8 cellular contexts compared by ENCODE assay signal in genomic region chr4:141131738-141132688, GRCh38. TPM values are rescaled to one million over a fixed set of nuclear protein-coding genes. Genes with fewer than 3 reads are reported as not detected.
A peak's percentile ranks its signal among the peaks of the same experiment; 100 is the strongest.
DNase-seq lines count a peak whose midpoint lies in the region; ATAC-seq and TF ChIP-seq lines count a peak whose summit lies in the region.

No MANE protein-coding gene starts in this region.

- TF ChIP-seq CTCF in lower lobe of right lung (IDR thresholded peaks at IDR 0.05) (no peak), tibial artery (IDR thresholded peaks at IDR 0.05) (no peak), PC-9 (conservative IDR thresholded peaks at IDR 0.05) (no peak)

- no peaks in the 10 kb centered on the region for H3K9me3 Mint-ChIP-seq in activated T-cell treated with anti-CD3 and anti-CD28 coated beads, Interleukin-2, amount 50 U/mL, for 4 hours

- intact Hi-C loops in lower lobe of right lung (cut with DNase I) (loop anchor here (5.0 kb wide), 1 partner anchor 275 kb away; no protein-coding TSS in a partner anchor), tibial artery (cut with DNase I; ENCODE audit: low total_unique reads) (loop anchor here (2.0 to 5.0 kb wide), 2 partner anchors 130 to 271 kb away; no protein-coding TSS in a partner anchor), PC-9 (cut with micrococcal nuclease; ENCODE audit: unreplicated experiment) (loop anchor here (5.0 to 10.0 kb wide), 2 partner anchors 250 to 537 kb away; no protein-coding TSS in a partner anchor)

- H3K4me3 Mint-ChIP-seq in activated T-cell treated with anti-CD3 and anti-CD28 coated beads, Interleukin-2, amount 50 U/mL, for 4 hours: peak overlapping the region; percentile 57

- peak overlapping the region; percentile 71 for H3K4me3 ChIP-seq in Jurkat, Clone E6-1 (ENCODE audit: low read length)
- H3K4me3 ChIP-seq in lower lobe of right lung: peak overlapping the region; percentile 77
- H3K4me3 ChIP-seq in tibial artery: peak overlapping the region; percentile 70 to 71
- H3K4me3 ChIP-seq in PC-9: no peak overlapping the region

- H2AFZ ChIP-seq in PC-9: no peak overlapping the region

- H3K9me3 ChIP-seq in lower lobe of right lung (no peaks in the 10 kb centered on the region), tibial artery (no peaks in the 10 kb centered on the region), PC-9 (ENCODE audit: insufficient read depth, low read depth) (no peaks in the 10 kb centered on the region)

- H3K4me1 Mint-ChIP-seq in activated T-cell treated with anti-CD3 and anti-CD28 coated beads, Interleukin-2, amount 50 U/mL, for 4 hours (ENCODE audit: low read depth): peaks cover 15% of the 10 kb centered on the region

- no peaks in the 10 kb centered on the region for H3F3A ChIP-seq in PC-9 (ENCODE audit: insufficient read depth, low read depth)

- no peak overlapping the region for H3K4me2 ChIP-seq in PC-9

- DNase-seq in activated T-cell treated with anti-CD3 and anti-CD28 coated beads, Interleukin-2, amount 50 U/mL, for 4 hours: no peak
- DNase-seq in activated T-cell treated with anti-CD3 and anti-CD28 coated beads, Interleukin-2, amount 50 U/mL, for 1 hour: no peak
- DNase-seq in Jurkat, Clone E6-1 (ENCODE audit: low read depth, low spot score): no peak
- peak; percentile 29 for DNase-seq in cerebellar cortex (ENCODE audit: low spot score)
- DNase-seq in lower lobe of right lung: no peak
- DNase-seq in tibial artery: peak in 1 of 2 donors; percentile 69
- DNase-seq in DMS153 treated with DMSO at 0.1 percent for 48 hours (lab: John Stamatoyannopoulos, UW; ENCODE audit: unreplicated experiment): no peak
- DNase-seq in PC-9: no peak

- no peak overlapping the region for H3K27ac ChIP-seq in lower lobe of right lung
- H3K27ac ChIP-seq in tibial artery: peak overlapping the region; percentile 70 to 74
- no peak overlapping the region for H3K27ac ChIP-seq in PC-9

- H3K36me3 Mint-ChIP-seq in activated T-cell treated with anti-CD3 and anti-CD28 coated beads, Interleukin-2, amount 50 U/mL, for 4 hours (ENCODE audit: insufficient read depth): no peaks in the 10 kb centered on the region

- ATAC-seq in activated T-cell treated with anti-CD3 and anti-CD28 coated beads, Interleukin-2, amount 50 U/mL, for 4 hours: peak; percentile 26
- ATAC-seq in lower lobe of right lung: peak; percentile 48 to 54

- POLR2A ChIA-PET in PC-9 (lab: Charles Lee; ENCODE audit: unreplicated experiment): no interaction called here

- peaks cover 27% of the 10 kb centered on the region for H3K4me1 ChIP-seq in lower lobe of right lung
- H3K4me1 ChIP-seq in tibial artery: peaks cover 0 to 44% (median 6%) of the 10 kb centered on the region in 4 donors
- H3K4me1 ChIP-seq in PC-9 (replicated peaks; ENCODE audit: insufficient read depth): no peaks in the 10 kb centered on the region

- H3K79me2 ChIP-seq in PC-9 (ENCODE audit: low read depth): no peaks in the 10 kb centered on the region

- CTCF ChIA-PET in PC-9 (lab: Charles Lee): no interaction called here

- peaks cover 69% of the 10 kb centered on the region for H3K27me3 Mint-ChIP-seq in activated T-cell treated with anti-CD3 and anti-CD28 coated beads, Interleukin-2, amount 50 U/mL, for 4 hours (ENCODE audit: low read depth)

- no peaks in the 10 kb centered on the region for H3K9me2 ChIP-seq in PC-9 (ENCODE audit: insufficient read depth)

- H3K36me3 ChIP-seq in lower lobe of right lung (no peaks in the 10 kb centered on the region), tibial artery (no peaks in the 10 kb centered on the region), PC-9 (ENCODE audit: low read depth) (no peaks in the 10 kb centered on the region)

- no TSS peak for BruUV-seq in PC-9 (replicated peaks; lab: Mats Ljungman, UMichigan)

- H3K27me3 ChIP-seq in lower lobe of right lung (ENCODE audit: low read depth) (peaks cover 46% of the 10 kb centered on the region), tibial artery (no peaks in the 10 kb centered on the region), PC-9 (ENCODE audit: insufficient read depth, low read depth) (no peaks in the 10 kb centered on the region)

- no peaks in the 10 kb centered on the region for H4K20me1 ChIP-seq in PC-9 (ENCODE audit: insufficient read depth)

RNA-seq across cellular contexts. Expression of gene RNF150, which starts 1.3 kb away (rescaled TPM):
- total RNA-seq in activated T-cell treated with anti-CD3 and anti-CD28 coated beads, Interleukin-2, amount 50 U/mL, for 4 hours: under 1 TPM in 1 of 3 donors, not detected in 2; 0.03 TPM
- 3.9 TPM for polyA plus RNA-seq in Jurkat, Clone E6-1 (2012; ENCODE audit: insufficient read depth, insufficient read length)
- total RNA-seq in lower lobe of right lung (3.3 TPM), PC-9 (2021) (0.15 and 0.75 TPM in 2 replicates)

Comparison
In these comparisons a context has a peak if more than half of its experiments do, and no peak if none do; other contexts are left out.
1. H3K27ac ChIP-seq: peak in tibial artery (2 of 2); none in lower lobe of right lung (single experiment) and PC-9 (single experiment).